ENCODE assay signal across 13 cellular contexts in the genomic region with DNA sequence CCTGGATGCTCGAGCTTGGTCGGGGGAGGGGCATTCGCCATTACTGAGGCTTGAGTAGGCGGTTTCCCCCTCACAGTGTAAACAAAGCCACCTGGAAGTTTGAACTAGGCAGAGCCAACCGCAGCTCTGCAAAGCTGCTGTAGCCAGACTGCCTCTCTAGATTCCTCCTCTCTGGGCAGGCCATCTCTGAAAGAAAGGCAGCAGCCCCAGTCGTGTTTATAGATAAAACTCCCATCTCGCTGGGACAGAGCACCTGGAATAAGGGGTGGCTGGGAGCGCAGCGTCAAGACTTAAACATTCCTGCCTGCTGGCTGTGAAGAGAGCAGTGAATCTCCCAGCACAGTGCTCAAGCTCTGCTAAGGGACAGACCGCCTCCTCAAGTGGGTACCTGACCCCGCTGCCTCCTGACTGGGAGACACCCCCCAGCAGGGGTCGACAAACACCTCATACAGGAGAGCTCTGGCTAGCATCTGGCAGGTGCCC. TPM values are rescaled to one million over a fixed set of nuclear protein-coding genes. Genes with fewer than 3 reads are reported as not detected.
DNase-seq lines count a peak whose midpoint lies in the region; ATAC-seq and TF ChIP-seq lines count a peak whose summit lies in the region.
"Not testable (repeated sequence)": the region's sequence is repeated elsewhere in the genome, so short reads cannot be mapped to it uniquely, and the experiment has no call there.
"Had no signal": no experiment of that assay in that cellular context is flagged by ENCODE, and none has a peak within 500 bp of the region (broad histone marks: within the 10 kb centered on the region; RNA-seq: fewer than 3 reads in every experiment).

No MANE protein-coding gene starts in this region.

- H3K36me3 ChIP-seq in KMS-11 (ENCODE audit: insufficient read depth) = not testable (repeated sequence)

- not testable (repeated sequence) for H4K20me1 ChIP-seq in KMS-11 (ENCODE audit: insufficient read depth)

- not testable (repeated sequence) for H3K27me3 ChIP-seq in KMS-11 (ENCODE audit: insufficient read depth, low read depth)

- POLR2A ChIA-PET in T-cell (lab: Charles Lee) = not testable (repeated sequence)

- H3K9me3 Mint-ChIP-seq in T-cell (peaks cover 9 to 41% (median 22%) of the 10 kb centered on the region in 3 donors), mesothelial cell of epicardium (peaks cover 42% of the 10 kb centered on the region)
- H3K9me3 Mint-ChIP-seq in activated T-cell treated with anti-CD3 and anti-CD28 coated beads, Interleukin-2, amount 50 U/mL, for 72 hours = peaks cover 15% of the 10 kb centered on the region in 2 donors
- peaks cover 39 to 44% of the 10 kb centered on the region in 2 donors for H3K9me3 Mint-ChIP-seq in stimulated activated naive CD8-positive, alpha-beta T cell treated with anti-CD3 and anti-CD28 coated beads, Interleukin-15, amount 100 ng/mL, for 72 hours

- CTCF ChIA-PET in T-cell (lab: Charles Lee) = interaction anchor here (0.6 to 0.7 kb wide), 4 partner anchors 11 to 271 kb away, joined by 3 read pairs; no protein-coding TSS in a partner anchor

- H3K27ac Mint-ChIP-seq in T-cell = peak overlapping the region; percentile 61 to 69
- H3K27ac Mint-ChIP-seq in activated T-cell treated with anti-CD3 and anti-CD28 coated beads, Interleukin-2, amount 50 U/mL, for 72 hours = peak overlapping the region; percentile 15
- not testable (repeated sequence) for H3K27ac Mint-ChIP-seq in mesothelial cell of epicardium
- peak overlapping the region in 1 of 2 donors; percentile 70 for H3K27ac Mint-ChIP-seq in stimulated activated naive CD8-positive, alpha-beta T cell treated with anti-CD3 and anti-CD28 coated beads, Interleukin-15, amount 100 ng/mL, for 72 hours

- H3K9ac ChIP-seq in KMS-11 = not testable (repeated sequence)

- H3K4me3 ChIP-seq in KMS-11 (IDR thresholded peaks at IDR 0.05; ENCODE audit: insufficient read depth, low read depth, low read length); choroid plexus epithelial cell (ENCODE audit: low read depth, low read length): not testable (repeated sequence)

- peaks cover 0 to 24% of the 10 kb centered on the region in 2 donors for H3K27me3 Mint-ChIP-seq in T-cell
- H3K27me3 Mint-ChIP-seq in activated T-cell treated with anti-CD3 and anti-CD28 coated beads, Interleukin-2, amount 50 U/mL, for 72 hours (ENCODE audit: low read depth); mesothelial cell of epicardium (ENCODE audit: low read depth); stimulated activated naive CD8-positive, alpha-beta T cell treated with anti-CD3 and anti-CD28 coated beads, Interleukin-15, amount 100 ng/mL, for 72 hours: not testable (repeated sequence)

- TF ChIP-seq CTCF in KMS-11 (conservative IDR thresholded peaks at IDR 0.05; ENCODE audit: low read depth, low read length); choroid plexus epithelial cell (conservative IDR thresholded peaks at IDR 0.05; ENCODE audit: low read depth, low read length); mesothelial cell of epicardium (IDR thresholded peaks at IDR 0.05; ENCODE audit: unreplicated experiment): not testable (repeated sequence)

- H3K4me2 ChIP-seq in KMS-11 = peak overlapping the region; percentile 17; the same call in 1 of the 2 replicates

- H3K4me1 Mint-ChIP-seq in T-cell = peaks cover 17 to 24% (median 17%) of the 10 kb centered on the region in 3 donors
- H3K4me1 Mint-ChIP-seq in activated T-cell treated with anti-CD3 and anti-CD28 coated beads, Interleukin-2, amount 50 U/mL, for 72 hours (ENCODE audit: low read depth) = peaks cover 30% of the 10 kb centered on the region
- peaks cover 11% of the 10 kb centered on the region for H3K4me1 Mint-ChIP-seq in mesothelial cell of epicardium
- peaks cover 37% of the 10 kb centered on the region for H3K4me1 Mint-ChIP-seq in stimulated activated naive CD8-positive, alpha-beta T cell treated with anti-CD3 and anti-CD28 coated beads, Interleukin-15, amount 100 ng/mL, for 72 hours

- peak overlapping the region; percentile 72 for H3K27ac ChIP-seq in KMS-11

- not testable (repeated sequence) for H3K79me2 ChIP-seq in KMS-11 (ENCODE audit: insufficient read depth, low read depth)

- H2AFZ ChIP-seq in KMS-11 (ENCODE audit: low read depth) = peak overlapping the region; percentile 31; the same call in 1 of the 2 replicates

- peaks cover 71% of the 10 kb centered on the region for H3K4me1 ChIP-seq in KMS-11 (ENCODE audit: low read depth, poor library complexity, severe bottlenecking)

- DNase-seq in COR-L47 (lab: John Stamatoyannopoulos, UW) (peak; percentile 25), NCI-H526 (lab: John Stamatoyannopoulos, UW) (peak; percentile 42 to 72), T-cell (peak in 24 of 34 experiments; percentile 3 to 53 (median 24)), choroid plexus epithelial cell (ENCODE audit: low read depth) (peak; percentile 16)
- peak in 1 of 2 donors; percentile 8 for DNase-seq in activated T-cell treated with anti-CD3 and anti-CD28 coated beads, Interleukin-2, amount 50 U/mL, for 72 hours
- not testable (repeated sequence) for DNase-seq in mesothelial cell of epicardium (ENCODE audit: low spot score in 2 of 2, unreplicated experiment in 2 of 2)
- peak; percentile 6 to 28 for DNase-seq in stimulated activated naive CD8-positive, alpha-beta T cell treated with anti-CD3 and anti-CD28 coated beads, Interleukin-15, amount 100 ng/mL, for 72 hours

- peaks cover 15% of the 10 kb centered on the region for H3K36me3 Mint-ChIP-seq in T-cell
- peaks cover 20 to 26% of the 10 kb centered on the region in 2 donors for H3K36me3 Mint-ChIP-seq in activated T-cell treated with anti-CD3 and anti-CD28 coated beads, Interleukin-2, amount 50 U/mL, for 72 hours (ENCODE audit: insufficient read depth in 2 of 2)
- H3K36me3 Mint-ChIP-seq in mesothelial cell of epicardium = peaks cover 40% of the 10 kb centered on the region

- ATAC-seq in T-cell (replicated peaks in 1 of 4) = peak; percentile 43 to 78 (median 56)
- ATAC-seq in activated T-cell treated with anti-CD3 and anti-CD28 coated beads, Interleukin-2, amount 50 U/mL, for 72 hours (replicated peaks in 1 of 2) = not testable (repeated sequence)
- peak; percentile 31 for ATAC-seq in stimulated activated naive CD8-positive, alpha-beta T cell treated with anti-CD3 and anti-CD28 coated beads, Interleukin-15, amount 100 ng/mL, for 72 hours

- peak overlapping the region; percentile 28 to 62 (median 49) for H3K4me3 Mint-ChIP-seq in T-cell
- H3K4me3 Mint-ChIP-seq in activated T-cell treated with anti-CD3 and anti-CD28 coated beads, Interleukin-2, amount 50 U/mL, for 72 hours = peak overlapping the region; percentile 34 to 51
- H3K4me3 Mint-ChIP-seq in mesothelial cell of epicardium = peak overlapping the region; percentile 7
- H3K4me3 Mint-ChIP-seq in stimulated activated naive CD8-positive, alpha-beta T cell treated with anti-CD3 and anti-CD28 coated beads, Interleukin-15, amount 100 ng/mL, for 72 hours = peak overlapping the region; percentile 72 to 75

RNA-seq across cellular contexts. Expression of a gene that starts 10.4 kb away (rescaled TPM):
- 10 to 100 TPM in 3 of 5 donors, 1 to 10 TPM in 2; 5.1 to 16.0 (median 12.0) TPM for total RNA-seq in T-cell
- 10 to 100 TPM in 1 of 2 donors, 1 to 10 TPM in 1; 7.8 to 10.5 TPM for total RNA-seq in activated T-cell treated with anti-CD3 and anti-CD28 coated beads, Interleukin-2, amount 50 U/mL, for 72 hours
- total RNA-seq in mesothelial cell of epicardium = 24.4 to 28.0 TPM (median 25.9 TPM) in 3 replicates

RNA-seq across cellular contexts. Expression of a gene that starts 43.6 kb away (rescaled TPM):
- not detected for total RNA-seq in T-cell
- total RNA-seq in activated T-cell treated with anti-CD3 and anti-CD28 coated beads, Interleukin-2, amount 50 U/mL, for 72 hours = not detected
- total RNA-seq in mesothelial cell of epicardium = 13.0 to 13.2 TPM (median 13.0 TPM) in 3 replicates
- total RNA-seq: A673, dermis microvascular lymphatic vessel endothelial cell, fibroblast of villous mesenchyme, LHCN-M2, SK-MEL-5 had no signal

Comparison
In these comparisons a context has a peak if more than half of its experiments do, and no peak if none do; other contexts are left out.
1. H3K4me3 Mint-ChIP-seq: peak in every context shown above with its lines; median percentile 74 in stimulated activated naive CD8-positive, alpha-beta T cell treated with anti-CD3 and anti-CD28 coated beads, Interleukin-15, amount 100 ng/mL, for 72 hours; 49 in T-cell; 42 in activated T-cell treated with anti-CD3 and anti-CD28 coated beads, Interleukin-2, amount 50 U/mL, for 72 hours; 7 in mesothelial cell of epicardium.
2. RNA of a gene that starts 43.6 kb away (total RNA-seq): 13.0 to 13.2 TPM in mesothelial cell of epicardium; not detected in T-cell and not detected in activated T-cell treated with anti-CD3 and anti-CD28 coated beads, Interleukin-2, amount 50 U/mL, for 72 hours; every median in the first group is over 10 times any median in the second.